16 cellular contexts compared by ENCODE assay signal in genomic region chr5:172545291-172545761, GRCh38.
"Had no signal": no experiment of that assay in that cellular context is flagged by ENCODE, and none has a peak within 500 bp of the region (broad histone marks: within the 10 kb centered on the region; RNA-seq: fewer than 3 reads in every experiment).

No MANE protein-coding gene starts in this region.

- H3K27me3 ChIP-seq: gastrocnemius medialis, heart left ventricle had no signal

- H3K36me3 ChIP-seq: gastrocnemius medialis, heart left ventricle had no signal

- H3K9ac ChIP-seq: parathyroid adenoma had no signal

- H3K4me3 ChIP-seq: gastrocnemius medialis, heart left ventricle had no signal

- H3K79me2 ChIP-seq: parathyroid adenoma had no signal

- H3K4me1 ChIP-seq: parathyroid adenoma had no signal

- H2AFZ ChIP-seq: parathyroid adenoma had no signal

- DNase-seq: activated CD4-positive, alpha-beta T cell treated with anti-CD3 and anti-CD28 coated beads, Interleukin-2, amount 10 ng/mL, durations not matched to agents 24 days and 14 days; activated CD8-positive, alpha-beta T cell treated with anti-CD3 and anti-CD28 coated beads for 36 hours; activated naive CD4-positive, alpha-beta T cell treated with anti-CD3 and anti-CD28 coated beads, Interleukin-2, amount 50 U/mL, for 16 hours; activated T-cell treated with anti-CD3 and anti-CD28 coated beads, Interleukin-2, amount 50 U/mL, for 1 hour; effector CD4-positive, alpha-beta T cell; gastrocnemius medialis; kidney glomerular epithelial cell; left ventricle myocardium superior; mesenchymal stem cell; natural killer cell; stimulated activated CD4-positive, alpha-beta T cell treated with anti-CD3 and anti-CD28 coated beads, Interleukin-15, amount 100 ng/mL, for 24 hours; stimulated activated CD4-positive, alpha-beta T cell treated with anti-CD3 and anti-CD28 coated beads, Interleukin-2, amount 100 ng/mL, for 48 hours; trophoblast cell had no signal

- H3K27ac ChIP-seq: gastrocnemius medialis, heart left ventricle, parathyroid adenoma had no signal

- ATAC-seq: activated CD8-positive, alpha-beta T cell treated with anti-CD3 and anti-CD28 coated beads for 36 hours; esophagus mucosa; gastrocnemius medialis; heart left ventricle; left ventricle myocardium superior; natural killer cell had no signal

- H3K9me3 ChIP-seq: gastrocnemius medialis, heart left ventricle had no signal
